In the genomic region with DNA sequence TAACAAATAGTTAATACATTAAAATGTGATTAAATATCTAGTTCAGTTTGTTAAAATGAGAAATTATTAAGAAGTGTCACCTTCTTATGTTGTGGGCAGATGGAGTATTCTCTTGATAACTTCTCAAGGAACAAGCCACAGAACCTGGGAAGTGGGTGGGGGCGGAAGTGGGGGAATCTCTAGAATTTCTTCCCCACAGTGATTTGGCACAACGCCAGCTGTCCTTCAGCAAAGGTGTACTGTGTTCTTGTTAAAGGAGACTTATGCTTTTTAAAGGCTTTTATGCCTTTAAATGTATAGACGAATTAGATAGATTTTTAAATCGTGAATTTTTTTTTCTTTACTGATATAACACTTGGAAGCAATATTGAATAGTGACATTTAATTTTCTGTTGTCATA, we compare ENCODE assay signal across 17 cellular contexts. TPM values are rescaled to one million over a fixed set of nuclear protein-coding genes. Genes with fewer than 3 reads are reported as not detected.
A peak's percentile ranks its signal among the peaks of the same experiment; 100 is the strongest.
DNase-seq lines count a peak whose midpoint lies in the region; ATAC-seq and TF ChIP-seq lines count a peak whose summit lies in the region.
"Had no signal": no experiment of that assay in that cellular context is flagged by ENCODE, and none has a peak within 500 bp of the region (broad histone marks: within the 10 kb centered on the region; RNA-seq: fewer than 3 reads in every experiment).

No MANE protein-coding gene starts in this region.

- POLR2A ChIA-PET in OCI-LY7 (lab: Charles Lee), result no interaction called here
- POLR2A ChIA-PET in WTC11 (lab: Charles Lee), result no interaction called here

- H3K36me3 Mint-ChIP-seq in WTC11, result no peaks in the 10 kb centered on the region

- H3K4me1 Mint-ChIP-seq in WTC11, result peaks cover 6% of the 10 kb centered on the region; the same call in 1 of the 2 replicates

- CTCF ChIA-PET in OCI-LY7 (lab: Charles Lee; ENCODE audit: unreplicated experiment) (no interaction called here), WTC11 (lab: Charles Lee) (no interaction called here)

- H3K27ac Mint-ChIP-seq in WTC11, result no peak overlapping the region
- H3K27ac Mint-ChIP-seq: nephron had no signal

- intact Hi-C loops in OCI-LY7 (cut with micrococcal nuclease; ENCODE audit: unreplicated experiment), result no loop called here

- H3K27ac ChIP-seq in OCI-LY7 (ENCODE audit: low read depth, low read length, poor library complexity, severe bottlenecking) (no peak overlapping the region), caudate nucleus (ENCODE audit: low read depth, low read length) (no peak overlapping the region)
- H3K27ac ChIP-seq: GM23248, lower lobe of right lung, SJCRH30 had no signal

- H3K4me3 Mint-ChIP-seq in WTC11, result no peak overlapping the region
- H3K4me3 Mint-ChIP-seq: CD8-positive, alpha-beta memory T cell; nephron had no signal

- H3K9me3 ChIP-seq in OCI-LY7 (ENCODE audit: low read length), result no peaks in the 10 kb centered on the region
- H3K9me3 ChIP-seq: lower lobe of right lung, SJCRH30 had no signal

- DNase-seq in stimulated activated CD4-positive, alpha-beta T cell treated with anti-CD3 and anti-CD28 coated beads, Interleukin-12 subunit alpha, Interleukin-12 subunit beta, amount 100 ng/mL, for 4 hours, result peak; percentile 11
- DNase-seq in stimulated activated CD4-positive, alpha-beta T cell treated with anti-CD3 and anti-CD28 coated beads, Interleukin-1b, Interleukin-23, amount 100 ng/mL, for 48 hours, result no peak
- DNase-seq in OCI-LY7 (ENCODE audit: low spot score) (peak; percentile 6), caudate nucleus (lab: John Stamatoyannopoulos, UW) (peak in 39 of 61 donors; percentile 1 to 88 (median 24)), NCI-H526 treated with DMSO at 0.1 percent for 48 hours (lab: John Stamatoyannopoulos, UW) (no peak), WTC11 (ENCODE audit: low spot score) (no peak)
- DNase-seq in stimulated activated naive CD4-positive, alpha-beta T cell (lab: John Stamatoyannopoulos, UW), result peak in 4 of 6 experiments; percentile 10 to 25 (median 16)
- DNase-seq: activated T-cell treated with anti-CD3 and anti-CD28 coated beads, Interleukin-2, amount 50 U/mL, for 1 hour; aorta; GM23248; lower lobe of right lung; NCI-H1092; NK-92 treated with Interleukin-12 subunit alpha and Interleukin-12 subunit beta, amount 100 ng/mL, for 24 hours had no signal

- no peak for TF ChIP-seq CTCF in OCI-LY7 (conservative IDR thresholded peaks at IDR 0.05; ENCODE audit: low read length)
- no peak for TF ChIP-seq CTCF in WTC11 (IDR thresholded peaks at IDR 0.05)

- H3K9me2 ChIP-seq in OCI-LY7 (ENCODE audit: insufficient read depth, low read length), result no peaks in the 10 kb centered on the region

- no peak overlapping the region for H2AFZ ChIP-seq in OCI-LY7 (ENCODE audit: low read length)
- H2AFZ ChIP-seq: GM23248 had no signal

- no peak overlapping the region for H3K4me2 ChIP-seq in OCI-LY7 (ENCODE audit: low read length)

- no peaks in the 10 kb centered on the region for H4K20me1 ChIP-seq in OCI-LY7 (ENCODE audit: insufficient read depth, low read length)

- ATAC-seq in HG02938 (IDR thresholded peaks at IDR 0.05; ENCODE audit: unreplicated experiment) (no peak), WTC11 (no peak)
- ATAC-seq: lower lobe of right lung had no signal

- no peaks in the 10 kb centered on the region for H3K27me3 Mint-ChIP-seq in WTC11 (ENCODE audit: low read depth)
- H3K27me3 Mint-ChIP-seq: CD8-positive, alpha-beta memory T cell had no signal

- H3K79me2 ChIP-seq in OCI-LY7 (ENCODE audit: insufficient read depth, low read depth, low read length), result no peaks in the 10 kb centered on the region

- H3K4me1 ChIP-seq in OCI-LY7 (ENCODE audit: insufficient read depth, low read length, poor library complexity, severe bottlenecking), result no peaks in the 10 kb centered on the region

- H3K36me3 ChIP-seq in OCI-LY7 (ENCODE audit: insufficient read depth, low read length), result peaks cover 51% of the 10 kb centered on the region

- no TSS peak for BruUV-seq in OCI-LY7 (replicated peaks; lab: Mats Ljungman, UMichigan)

- H3K9me3 Mint-ChIP-seq in WTC11, result no peaks in the 10 kb centered on the region
- H3K9me3 Mint-ChIP-seq: CD8-positive, alpha-beta memory T cell had no signal

- H3K4me3 ChIP-seq in OCI-LY7 (ENCODE audit: low read depth, low read length, poor library complexity, severe bottlenecking), result no peak overlapping the region
- H3K4me3 ChIP-seq: GM23248, lower lobe of right lung, SJCRH30 had no signal

TF ChIP-seq in WTC11, 78 proteins besides CTCF, POLR2A, EP300 and RAD21:
- TF ChIP-seq GABPB1 (CRISPR knock-in tag; IDR thresholded peaks at IDR 0.05) (no peak), ZNF425 (CRISPR knock-in tag; conservative IDR thresholded peaks at IDR 0.05) (no peak)
- TF ChIP-seq, protein P1, sequence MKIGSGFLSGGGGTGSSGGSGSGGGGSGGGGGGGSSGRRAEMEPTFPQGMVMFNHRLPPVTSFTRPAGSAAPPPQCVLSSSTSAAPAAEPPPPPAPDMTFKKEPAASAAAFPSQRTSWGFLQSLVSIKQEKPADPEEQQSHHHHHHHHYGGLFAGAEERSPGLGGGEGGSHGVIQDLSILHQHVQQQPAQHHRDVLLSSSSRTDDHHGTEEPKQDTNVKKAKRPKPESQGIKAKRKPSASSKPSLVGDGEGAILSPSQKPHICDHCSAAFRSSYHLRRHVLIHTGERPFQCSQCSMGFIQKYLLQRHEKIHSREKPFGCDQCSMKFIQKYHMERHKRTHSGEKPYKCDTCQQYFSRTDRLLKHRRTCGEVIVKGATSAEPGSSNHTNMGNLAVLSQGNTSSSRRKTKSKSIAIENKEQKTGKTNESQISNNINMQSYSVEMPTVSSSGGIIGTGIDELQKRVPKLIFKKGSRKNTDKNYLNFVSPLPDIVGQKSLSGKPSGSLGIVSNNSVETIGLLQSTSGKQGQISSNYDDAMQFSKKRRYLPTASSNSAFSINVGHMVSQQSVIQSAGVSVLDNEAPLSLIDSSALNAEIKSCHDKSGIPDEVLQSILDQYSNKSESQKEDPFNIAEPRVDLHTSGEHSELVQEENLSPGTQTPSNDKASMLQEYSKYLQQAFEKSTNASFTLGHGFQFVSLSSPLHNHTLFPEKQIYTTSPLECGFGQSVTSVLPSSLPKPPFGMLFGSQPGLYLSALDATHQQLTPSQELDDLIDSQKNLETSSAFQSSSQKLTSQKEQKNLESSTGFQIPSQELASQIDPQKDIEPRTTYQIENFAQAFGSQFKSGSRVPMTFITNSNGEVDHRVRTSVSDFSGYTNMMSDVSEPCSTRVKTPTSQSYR (CRISPR knock-in tag; IDR thresholded peaks at IDR 0.05), result no peak

RNA-seq across cellular contexts. Expression of gene SEC22A, which starts 42.4 kb away (rescaled TPM):
- 24.5 and 26.4 TPM in 2 replicates for total RNA-seq in OCI-LY7 (2014; rRNA removed; shearing (Covaris generic))
- total RNA-seq in OCI-LY7 (2022) (22.0 and 26.8 TPM in 2 replicates), WTC11 (2021) (9.2 to 12.6 TPM (median 11.1 TPM) in 3 replicates)

Comparison
In these comparisons a context has a peak if more than half of its experiments do, and no peak if none do; other contexts are left out.
1. DNase-seq: peak in stimulated activated CD4-positive, alpha-beta T cell treated with anti-CD3 and anti-CD28 coated beads, Interleukin-12 subunit alpha, Interleukin-12 subunit beta, amount 100 ng/mL, for 4 hours (single experiment), OCI-LY7 (single experiment), caudate nucleus (39 of 61) and stimulated activated naive CD4-positive, alpha-beta T cell (4 of 6); none in stimulated activated CD4-positive, alpha-beta T cell treated with anti-CD3 and anti-CD28 coated beads, Interleukin-1b, Interleukin-23, amount 100 ng/mL, for 48 hours (single experiment), NCI-H526 treated with DMSO at 0.1 percent for 48 hours (single experiment) and WTC11 (single experiment).